Comparison of ENCODE assay signal across 9 cellular contexts in genomic region chr16:85057212-85057889, GRCh38. TPM values are rescaled to one million over a fixed set of nuclear protein-coding genes. Genes with fewer than 3 reads are reported as not detected.
A peak's percentile ranks its signal among the peaks of the same experiment; 100 is the strongest.
DNase-seq lines count a peak whose midpoint lies in the region; ATAC-seq and TF ChIP-seq lines count a peak whose summit lies in the region.
"Had no signal": no experiment of that assay in that cellular context is flagged by ENCODE, and none has a peak within 500 bp of the region (broad histone marks: within the 10 kb centered on the region; RNA-seq: fewer than 3 reads in every experiment).

No MANE protein-coding gene starts in this region.

- no peaks in the 10 kb centered on the region for H3K27me3 ChIP-seq in neural progenitor cell

- H3K36me3 Mint-ChIP-seq in brain (peaks cover 24% of the 10 kb centered on the region), neural progenitor cell (peaks cover 2% of the 10 kb centered on the region)

- peak; percentile 22 for DNase-seq in NCI-H345 (lab: John Stamatoyannopoulos, UW)
- no peak for DNase-seq in NCI-H345 treated with DMSO at 0.1 percent for 48 hours (lab: John Stamatoyannopoulos, UW; ENCODE audit: unreplicated experiment)
- no peak for DNase-seq in neural progenitor cell (ENCODE audit: low spot score)
- no peak for DNase-seq in anterior cingulate cortex (lab: John Stamatoyannopoulos, UW)
- no peak for DNase-seq in activated T-cell treated with anti-CD3 and anti-CD28 coated beads, Interleukin-2, amount 50 U/mL, for 1 hour

- no peaks in the 10 kb centered on the region for H3K9me3 ChIP-seq in neural progenitor cell (ENCODE audit: low read depth)

- no peak overlapping the region for H3K4me2 ChIP-seq in neural progenitor cell

- no peaks in the 10 kb centered on the region for H3K9me3 Mint-ChIP-seq in brain
- H3K9me3 Mint-ChIP-seq in neural progenitor cell: no peaks in the 10 kb centered on the region

- H3K4me3 Mint-ChIP-seq in brain (no peak overlapping the region), neural progenitor cell (no peak overlapping the region)

- no peak overlapping the region for H3K4me3 ChIP-seq in neural progenitor cell

- no peaks in the 10 kb centered on the region for H3F3A ChIP-seq in neural progenitor cell (ENCODE audit: low read depth)

- no peaks in the 10 kb centered on the region for H4K20me1 ChIP-seq in neural progenitor cell (ENCODE audit: low read depth)

- peaks cover 15% of the 10 kb centered on the region for H3K4me1 ChIP-seq in neural progenitor cell

- H3K27ac Mint-ChIP-seq in brain (peak overlapping the region in 4 of 5 experiments; percentile 31 to 94 (median 80)), neural progenitor cell (no peak overlapping the region)

- H3K36me3 ChIP-seq in neural progenitor cell: no peaks in the 10 kb centered on the region

- H3K27ac ChIP-seq in neural progenitor cell: no peak overlapping the region
- H3K27ac ChIP-seq: C4-2B had no signal

- H2AFZ ChIP-seq in neural progenitor cell (replicated peaks): no peak overlapping the region

- H3K27me3 Mint-ChIP-seq in brain (peaks cover 4% of the 10 kb centered on the region), neural progenitor cell (ENCODE audit: insufficient read depth, low read depth) (peaks cover 6% of the 10 kb centered on the region)

- H3K4me1 Mint-ChIP-seq in brain (peaks cover 39% of the 10 kb centered on the region), neural progenitor cell (peaks cover 28% of the 10 kb centered on the region)

- peak; percentile 14; the same call in 1 of the 2 replicates for TF ChIP-seq CTCF in LNCAP (IDR thresholded peaks at IDR 0.05)
- TF ChIP-seq CTCF in brain (conservative IDR thresholded peaks at IDR 0.05): peak in 1 of 2 experiments; percentile 18
- peak; percentile 40 for TF ChIP-seq CTCF in neural progenitor cell (IDR thresholded peaks at IDR 0.05)

- H3K79me2 ChIP-seq in neural progenitor cell (ENCODE audit: low read depth): no peaks in the 10 kb centered on the region

- ATAC-seq in HG02588 (IDR thresholded peaks at IDR 0.05; ENCODE audit: unreplicated experiment): no peak

- H3K9ac ChIP-seq in neural progenitor cell: no peak overlapping the region

RNA-seq across cellular contexts. Expression of gene KIAA0513, which starts 29.8 kb away (rescaled TPM):
- polyA plus RNA-seq in brain (ENCODE audit: insufficient read depth, low read depth, low replicate concordance): 18.2 TPM
- total RNA-seq in neural progenitor cell (ENCODE audit: low replicate concordance): 6.1 and 9.0 TPM in 2 replicates

RNA-seq across cellular contexts. Expression of gene ZDHHC7, which starts 46.0 kb away (rescaled TPM):
- 18.0 TPM for polyA plus RNA-seq in brain (ENCODE audit: insufficient read depth, low read depth, low replicate concordance)
- total RNA-seq in neural progenitor cell (ENCODE audit: low replicate concordance): 53.3 and 57.0 TPM in 2 replicates

RNA-seq across cellular contexts. Expression of gene CIBAR2, which starts 54.9 kb away (rescaled TPM):
- 2.4 TPM for polyA plus RNA-seq in brain (ENCODE audit: insufficient read depth, low read depth, low replicate concordance)
- total RNA-seq in neural progenitor cell (ENCODE audit: low replicate concordance): 0.43 TPM in 1 of 2 replicates, not detected in the other
